In genomic region chr6:11598687-11599086, GRCh38 we compare ENCODE assay signal across 20 cellular contexts.
DNase-seq lines count a peak whose midpoint lies in the region; ATAC-seq and TF ChIP-seq lines count a peak whose summit lies in the region.
"Had no signal": no experiment of that assay in that cellular context is flagged by ENCODE, and none has a peak within 500 bp of the region (broad histone marks: within the 10 kb centered on the region; RNA-seq: fewer than 3 reads in every experiment).

No MANE protein-coding gene starts in this region.

- POLR2A ChIA-PET in activated CD4-positive, alpha-beta T cell treated with anti-CD3 and anti-CD28 coated beads, Interleukin-2, amount 10 ng/mL, durations not matched to agents 7 days and 5 days (lab: Charles Lee) = no interaction called here

- CTCF ChIA-PET in activated CD4-positive, alpha-beta T cell treated with anti-CD3 and anti-CD28 coated beads, Interleukin-2, amount 10 ng/mL, durations not matched to agents 7 days and 5 days (lab: Charles Lee) = no interaction called here

- WGBS in right lobe of liver (ENCODE audit: insufficient coverage, low coverage, low lambda C conversion rate, missing lambda C conversion rate) = 23% methylated on average over 8 of the region's 8 CpGs

- no peak overlapping the region for H3K27ac Mint-ChIP-seq in activated CD4-positive, alpha-beta T cell treated with anti-CD3 and anti-CD28 coated beads, Interleukin-2, amount 10 ng/mL, durations not matched to agents 7 days and 5 days
- H3K27ac Mint-ChIP-seq: endodermal cell; stimulated activated effector memory CD8-positive, alpha-beta T cell treated with anti-CD3 and anti-CD28 coated beads, Interleukin-12 subunit alpha, Interleukin-12 subunit beta, amount 100 ng/mL, for 72 hours had no signal

- no peaks in the 10 kb centered on the region for H3K36me3 ChIP-seq in right lobe of liver
- H3K36me3 ChIP-seq: thoracic aorta had no signal

- intact Hi-C loops in left cardiac atrium (cut with DNase I) (no loop called here), Right ventricle myocardium inferior (cut with DNase I) (no loop called here), right lobe of liver (cut with DNase I) (no loop called here)

- H3K4me1 ChIP-seq in right lobe of liver = peaks cover 0 to 6% (median 2%) of the 10 kb centered on the region in 4 donors

- no peaks in the 10 kb centered on the region for H3K4me1 Mint-ChIP-seq in activated CD4-positive, alpha-beta T cell treated with anti-CD3 and anti-CD28 coated beads, Interleukin-2, amount 10 ng/mL, durations not matched to agents 7 days and 5 days
- H3K4me1 Mint-ChIP-seq: naive B cell; stimulated activated effector memory CD8-positive, alpha-beta T cell treated with anti-CD3 and anti-CD28 coated beads, Interleukin-12 subunit alpha, Interleukin-12 subunit beta, amount 100 ng/mL, for 72 hours had no signal

- H3K27me3 ChIP-seq in right lobe of liver = no peaks in the 10 kb centered on the region

- H3K9me3 Mint-ChIP-seq in activated CD4-positive, alpha-beta T cell treated with anti-CD3 and anti-CD28 coated beads, Interleukin-2, amount 10 ng/mL, durations not matched to agents 7 days and 5 days = no peaks in the 10 kb centered on the region
- H3K9me3 Mint-ChIP-seq: endodermal cell; stimulated activated effector memory CD8-positive, alpha-beta T cell treated with anti-CD3 and anti-CD28 coated beads, Interleukin-12 subunit alpha, Interleukin-12 subunit beta, amount 100 ng/mL, for 72 hours had no signal

- H3K36me3 Mint-ChIP-seq in activated CD4-positive, alpha-beta T cell treated with anti-CD3 and anti-CD28 coated beads, Interleukin-2, amount 10 ng/mL, durations not matched to agents 7 days and 5 days (ENCODE audit: low read depth) = no peaks in the 10 kb centered on the region
- H3K36me3 Mint-ChIP-seq: naive B cell; stimulated activated effector memory CD8-positive, alpha-beta T cell treated with anti-CD3 and anti-CD28 coated beads, Interleukin-12 subunit alpha, Interleukin-12 subunit beta, amount 100 ng/mL, for 72 hours had no signal

- TF ChIP-seq POLR2A in right lobe of liver (IDR thresholded peaks at IDR 0.05) = no peak

- no peaks in the 10 kb centered on the region for H3K27me3 Mint-ChIP-seq in activated CD4-positive, alpha-beta T cell treated with anti-CD3 and anti-CD28 coated beads, Interleukin-2, amount 10 ng/mL, durations not matched to agents 7 days and 5 days

- no peak for TF ChIP-seq CTCF in right lobe of liver (IDR thresholded peaks at IDR 0.05)

- no peak overlapping the region for H3K4me3 ChIP-seq in right lobe of liver
- H3K4me3 ChIP-seq: thoracic aorta had no signal

- DNase-seq in left cardiac atrium (no peak), Right ventricle myocardium inferior (ENCODE audit: missing footprints) (no peak), SKM-1 (lab: John Stamatoyannopoulos, UW; ENCODE audit: unreplicated experiment) (peak; percentile 96), right lobe of liver (no peak), AML-193 (lab: John Stamatoyannopoulos, UW) (no peak)
- no peak for DNase-seq in effector CD4-positive, alpha-beta T cell
- no peak for DNase-seq in activated CD4-positive, alpha-beta T cell treated with anti-CD3 and anti-CD28 coated beads, Interleukin-2, amount 10 ng/mL, durations not matched to agents 7 days and 5 days
- DNase-seq: activated CD4-positive, alpha-beta T cell treated with anti-CD3 and anti-CD28 coated beads for 48 hours; activated naive CD4-positive, alpha-beta T cell treated with Interleukin-2 at 50 U/mL for 16 hours; endodermal cell; hypothalamus; left colon; naive B cell; NCI-H1694 treated with DMSO at 0.1 percent for 48 hours; NCI-H446; T1000 had no signal

- no peak overlapping the region for H3K4me3 Mint-ChIP-seq in activated CD4-positive, alpha-beta T cell treated with anti-CD3 and anti-CD28 coated beads, Interleukin-2, amount 10 ng/mL, durations not matched to agents 7 days and 5 days
- H3K4me3 Mint-ChIP-seq: endodermal cell; stimulated activated effector memory CD8-positive, alpha-beta T cell treated with anti-CD3 and anti-CD28 coated beads, Interleukin-12 subunit alpha, Interleukin-12 subunit beta, amount 100 ng/mL, for 72 hours had no signal

- ATAC-seq in left cardiac atrium (peak; percentile 27 to 89), Right ventricle myocardium inferior (no peak), right lobe of liver (peak; percentile 72 to 87 (median 85)), GM19023 (IDR thresholded peaks at IDR 0.05; ENCODE audit: unreplicated experiment) (no peak)
- ATAC-seq: left colon; stimulated activated effector memory CD8-positive, alpha-beta T cell treated with anti-CD3 and anti-CD28 coated beads, Interleukin-12 subunit alpha, Interleukin-12 subunit beta, amount 100 ng/mL, for 72 hours had no signal

- H3K27ac ChIP-seq in right lobe of liver = peak overlapping the region in 1 of 3 donors; percentile 35
- H3K27ac ChIP-seq: C4-2B, thoracic aorta had no signal

- H3K9me3 ChIP-seq in right lobe of liver = no peaks in the 10 kb centered on the region
- H3K9me3 ChIP-seq: thoracic aorta had no signal

Comparison
In these comparisons a context has a peak if more than half of its experiments do, and no peak if none do; other contexts are left out.
1. ATAC-seq: peak in left cardiac atrium (2 of 2) and right lobe of liver (4 of 4); none in Right ventricle myocardium inferior (single experiment) and GM19023 (single experiment).